ENCODE assay signal across 17 cellular contexts in genomic region chr2:28089486-28089885, GRCh38.
"Had no signal": no experiment of that assay in that cellular context is flagged by ENCODE, and none has a peak within 500 bp of the region (broad histone marks: within the 10 kb centered on the region; RNA-seq: fewer than 3 reads in every experiment).

No MANE protein-coding gene starts in this region.

- H3K4me3 ChIP-seq: cardiac muscle cell, left ventricle myocardium inferior, neural progenitor cell, prostate gland, stomach, transverse colon had no signal

- H3K4me2 ChIP-seq: neural progenitor cell had no signal

- H2AFZ ChIP-seq: neural progenitor cell had no signal

- H3K27ac ChIP-seq: cardiac muscle cell, left ventricle myocardium inferior, neural progenitor cell, prostate gland, stomach, transverse colon had no signal

- H3K27me3 ChIP-seq: cardiac muscle cell, neural progenitor cell, stomach, transverse colon had no signal

- H3K36me3 ChIP-seq: cardiac muscle cell, left ventricle myocardium inferior, neural progenitor cell, prostate gland, stomach, transverse colon had no signal

- ATAC-seq: activated T-cell treated with anti-CD3 and anti-CD28 coated beads, Interleukin-2, amount 50 U/mL, for 4 hours; naive thymus-derived CD8-positive, alpha-beta T cell; stimulated activated memory B cell treated with anti-CD40 and anti-IgM and Interleukin-4, amounts not matched to agents 10 μg/mL and 1 μg/mL and 100 μg/mL, for 72 hours; WTC11 had no signal

- H3K4me1 ChIP-seq: neural progenitor cell had no signal

- H3K9ac ChIP-seq: neural progenitor cell had no signal

- H3K9me3 ChIP-seq: left ventricle myocardium inferior, prostate gland, stomach, transverse colon had no signal

- DNase-seq: activated CD4-positive, alpha-beta T cell treated with anti-CD3 and anti-CD28 coated beads, Interleukin-2, amount 50 U/mL, for 4 hours; activated CD8-positive, alpha-beta memory T cell treated with anti-CD3 and anti-CD28 coated beads, Interleukin-2, amount 50 U/mL, for 48 hours; activated naive CD4-positive, alpha-beta T cell treated with Interleukin-2 at 50 U/mL for 16 hours; activated T-cell treated with anti-CD3 and anti-CD28 coated beads, Interleukin-2, amount 50 U/mL, for 4 hours; amygdala; effector CD4-positive, alpha-beta T cell; erythroblast; left ventricle myocardium inferior; naive thymus-derived CD8-positive, alpha-beta T cell; stomach; T-helper 9 cell; transverse colon had no signal
